In genomic region chr2:190467575-190468083, GRCh38 we compare ENCODE assay signal across 8 cellular contexts. TPM values are rescaled to one million over a fixed set of nuclear protein-coding genes. Genes with fewer than 3 reads are reported as not detected.
A peak's percentile ranks its signal among the peaks of the same experiment; 100 is the strongest.
DNase-seq lines count a peak whose midpoint lies in the region; TF ChIP-seq lines count a peak whose summit lies in the region.

No MANE protein-coding gene starts in this region.

- H3K27ac ChIP-seq in suprapubic skin = peak overlapping the region; percentile 88

- 13% methylated on average over 5 of the region's 5 CpGs for WGBS in suprapubic skin
- WGBS in lower leg skin, 2 donors = 13 to 14% methylated on average over 5 of the region's 5 CpGs

- H3K4me1 ChIP-seq in suprapubic skin = peaks cover 40% of the 10 kb centered on the region

- H3K36me3 ChIP-seq in suprapubic skin = peaks cover 6% of the 10 kb centered on the region

- H3K4me3 ChIP-seq in fibroblast of villous mesenchyme (ENCODE audit: low read depth, low read length) (no peak overlapping the region), suprapubic skin (peak overlapping the region; percentile 3), lower leg skin (ENCODE audit: low read depth, poor library complexity, severe bottlenecking) (no peak overlapping the region)

- DNase-seq in NCI-H1417 (lab: John Stamatoyannopoulos, UW) (peak in 2 of 3 experiments; percentile 10 to 42), NCI-H1417 treated with DMSO at 0.1 percent for 48 hours (lab: John Stamatoyannopoulos, UW) (no peak), NCI-H748 (lab: John Stamatoyannopoulos, UW; ENCODE audit: unreplicated experiment) (peak; percentile 89), fibroblast of villous mesenchyme (ENCODE audit: low read depth) (peak; percentile 10), suprapubic skin (ENCODE audit: low spot score in 2 of 2) (no peak), UCSD-AML1 (lab: John Stamatoyannopoulos, UW; ENCODE audit: unreplicated experiment) (no peak), MV-4-11 (lab: John Stamatoyannopoulos, UW) (no peak), lower leg skin (ENCODE audit: low spot score in 2 of 2) (no peak)

- H3K27me3 ChIP-seq in suprapubic skin = no peaks in the 10 kb centered on the region

- intact Hi-C loops in lower leg skin (cut with DNase I; ENCODE audit: low total_unique reads) = no loop called here

- TF ChIP-seq POLR2A in suprapubic skin (IDR thresholded peaks at IDR 0.05) (no peak), lower leg skin (IDR thresholded peaks at IDR 0.05) (no peak)

- TF ChIP-seq EP300 in suprapubic skin (IDR thresholded peaks at IDR 0.05) = no peak

- no peaks in the 10 kb centered on the region for H3K9me3 ChIP-seq in suprapubic skin

- TF ChIP-seq CTCF in fibroblast of villous mesenchyme (IDR thresholded peaks at IDR 0.05; ENCODE audit: insufficient read depth, low read depth, low read length) (no peak), suprapubic skin (IDR thresholded peaks at IDR 0.05) (no peak), lower leg skin (IDR thresholded peaks at IDR 0.05) (no peak)

RNA-seq across cellular contexts. Expression of gene MFSD6, which starts 59.5 kb away (rescaled TPM):
- total RNA-seq in fibroblast of villous mesenchyme (7.1 and 14.7 TPM in 2 replicates), suprapubic skin (100 to 1,000 TPM; 182 to 295 (median 199) TPM), lower leg skin (100 to 1,000 TPM; 184 to 265 (median 208) TPM)

Comparison
In these comparisons a context has a peak if more than half of its experiments do, and no peak if none do; other contexts are left out.
1. DNase-seq: peak in NCI-H1417 (2 of 3), NCI-H748 (single experiment) and fibroblast of villous mesenchyme (single experiment); none in NCI-H1417 treated with DMSO at 0.1 percent for 48 hours (single experiment), suprapubic skin (0 of 2), UCSD-AML1 (single experiment), MV-4-11 (single experiment) and lower leg skin (0 of 2).
2. RNA of gene MFSD6, which starts 59.5 kb away (total RNA-seq): 184 to 265 TPM in lower leg skin and 182 to 295 TPM in suprapubic skin; 7.1 to 14.7 TPM in fibroblast of villous mesenchyme; every median in the first group is over 10 times any median in the second.